11 cellular contexts compared by ENCODE assay signal in the genomic region with DNA sequence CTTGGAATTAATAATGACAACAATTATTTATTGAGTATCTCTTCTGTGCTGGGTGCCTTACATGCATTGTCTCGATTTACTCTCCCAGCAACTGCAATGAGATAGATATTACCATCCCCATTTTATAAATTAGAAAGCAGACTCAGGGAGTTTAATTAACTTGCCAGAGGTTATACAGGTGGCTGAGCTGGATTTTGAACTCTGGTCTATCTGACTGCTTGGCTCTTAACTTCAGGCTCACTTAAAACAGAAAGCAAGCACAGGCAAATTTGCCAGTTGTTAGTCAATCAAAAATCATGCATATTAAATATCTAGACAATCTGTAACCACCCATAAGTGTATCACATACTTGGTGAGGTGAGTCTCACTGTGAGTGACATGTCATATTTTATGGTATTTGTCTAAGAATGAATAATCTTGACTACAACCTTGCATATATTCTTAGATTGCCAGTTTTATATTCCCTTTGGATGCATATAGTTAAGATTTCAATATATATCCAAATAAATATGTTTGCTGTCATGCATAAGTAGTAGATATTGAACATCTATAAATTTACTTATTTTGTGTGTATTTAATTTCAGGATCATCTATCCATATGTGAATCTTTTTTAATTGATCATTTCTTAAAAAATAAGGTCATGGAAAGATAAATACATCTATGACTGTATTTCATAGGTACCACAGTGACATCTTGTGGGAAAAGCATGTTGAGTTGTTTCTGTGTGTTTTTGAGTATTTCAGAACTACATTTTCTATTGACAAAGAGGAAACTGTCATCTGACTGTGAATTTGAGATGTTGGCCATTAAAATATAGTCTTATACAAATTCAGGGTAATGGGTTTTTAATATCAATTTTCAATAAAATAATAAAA.
DNase-seq lines count a peak whose midpoint lies in the region; ATAC-seq and TF ChIP-seq lines count a peak whose summit lies in the region.
"Had no signal": no experiment of that assay in that cellular context is flagged by ENCODE, and none has a peak within 500 bp of the region (broad histone marks: within the 10 kb centered on the region; RNA-seq: fewer than 3 reads in every experiment).

No MANE protein-coding gene starts in this region.

- H3K36me3 Mint-ChIP-seq in Caco-2 (ENCODE audit: insufficient read depth, unreplicated experiment): no peaks in the 10 kb centered on the region
- H3K36me3 Mint-ChIP-seq: memory B cell; stimulated activated memory B cell treated with anti-CD40 and anti-IgM and Interleukin-4, amounts not matched to agents 10 μg/mL and 1 μg/mL and 100 μg/mL, for 72 hours had no signal

- H3K27ac ChIP-seq in left lung: no peak overlapping the region

- POLR2A ChIA-PET in Caco-2 (lab: Charles Lee): no interaction called here

- H3K9me3 ChIP-seq in Caco-2: no peaks in the 10 kb centered on the region
- H3K9me3 ChIP-seq in left lung: no peaks in the 10 kb centered on the region

- H3K4me1 ChIP-seq in Caco-2 (no peaks in the 10 kb centered on the region), left lung (peaks cover 6% of the 10 kb centered on the region in 2 donors)

- H3K36me3 ChIP-seq in Caco-2 (ENCODE audit: control insufficient read depth, insufficient read depth, low read length) (no peaks in the 10 kb centered on the region), left lung (no peaks in the 10 kb centered on the region)

- H3K9me3 Mint-ChIP-seq in Caco-2 (ENCODE audit: unreplicated experiment): no peaks in the 10 kb centered on the region
- H3K9me3 Mint-ChIP-seq: memory B cell; stimulated activated memory B cell treated with anti-CD40 and anti-IgM and Interleukin-4, amounts not matched to agents 10 μg/mL and 1 μg/mL and 100 μg/mL, for 72 hours had no signal

- no TSS peak for BruUV-seq in Caco-2 (replicated peaks; lab: Mats Ljungman, UMichigan)

- intact Hi-C loops in Caco-2 (cut with micrococcal nuclease; ENCODE audit: unreplicated experiment) (loop anchor here (1.0 to 5.0 kb wide), 7 partner anchors 177 to 836 kb away; no protein-coding TSS in a partner anchor), left lung (cut with DNase I) (loop anchor here in 1 of 2 donors (10.0 kb wide), 1 partner anchor 360 kb away; no protein-coding TSS in a partner anchor)

- TF ChIP-seq CTCF in Caco-2 (IDR thresholded peaks at IDR 0.05; ENCODE audit: insufficient read depth in 1 of 2, low read depth in 1 of 2, low read length in 1 of 2, severe bottlenecking in 1 of 2, unreplicated experiment in 1 of 2): peak; percentile 36 to 59
- TF ChIP-seq CTCF in astrocyte of the cerebellum (IDR thresholded peaks at IDR 0.05; ENCODE audit: low read depth, low read length, missing control alignments): peak; percentile 14
- TF ChIP-seq CTCF in left lung (IDR thresholded peaks at IDR 0.05): no peak

- H3K4me1 Mint-ChIP-seq in Caco-2 (ENCODE audit: low read depth, unreplicated experiment): no peaks in the 10 kb centered on the region
- H3K4me1 Mint-ChIP-seq: stimulated activated memory B cell treated with anti-CD40 and anti-IgM and Interleukin-4, amounts not matched to agents 10 μg/mL and 1 μg/mL and 100 μg/mL, for 72 hours had no signal

- in situ Hi-C loops in astrocyte of the cerebellum (cut with HindIII; ENCODE audit: low sequenced_read_pairs): loop anchor here (25.0 kb wide), 1 partner anchor 262 kb away; no protein-coding TSS in a partner anchor

- H3K4me3 Mint-ChIP-seq in Caco-2 (ENCODE audit: unreplicated experiment): no peak overlapping the region
- H3K4me3 Mint-ChIP-seq: memory B cell; stimulated activated memory B cell treated with anti-CD40 and anti-IgM and Interleukin-4, amounts not matched to agents 10 μg/mL and 1 μg/mL and 100 μg/mL, for 72 hours had no signal

- DNase-seq in Caco-2 (peak in 1 of 2 experiments; percentile 36), M059J (ENCODE audit: low read depth) (peak; percentile 64), astrocyte of the cerebellum (ENCODE audit: low read depth) (no peak), left lung (no peak), HK-2 (ENCODE audit: unreplicated experiment) (no peak)
- DNase-seq in activated naive CD4-positive, alpha-beta T cell treated with Interleukin-2 at 50 U/mL for 16 hours: no peak
- no peak for DNase-seq in stimulated activated CD8-positive, alpha-beta memory T cell treated with anti-CD3 and anti-CD28 coated beads, Interleukin-4, amount 100 ng/mL, for 48 hours
- DNase-seq: activated T-cell treated with anti-CD3 and anti-CD28 coated beads, Interleukin-2, amount 50 U/mL, for 1 hour had no signal

- H3K4me3 ChIP-seq in Caco-2 (ENCODE audit: low read depth, low read length) (no peak overlapping the region), astrocyte of the cerebellum (ENCODE audit: low read depth, low read length) (no peak overlapping the region), left lung (no peak overlapping the region)

- no peak overlapping the region for H3K27ac Mint-ChIP-seq in Caco-2 (ENCODE audit: unreplicated experiment)
- H3K27ac Mint-ChIP-seq: memory B cell; stimulated activated memory B cell treated with anti-CD40 and anti-IgM and Interleukin-4, amounts not matched to agents 10 μg/mL and 1 μg/mL and 100 μg/mL, for 72 hours had no signal

- CTCF ChIA-PET in Caco-2 (lab: Charles Lee): no interaction called here

- H3K27me3 Mint-ChIP-seq in Caco-2 (ENCODE audit: insufficient read depth, unreplicated experiment): peaks cover 2% of the 10 kb centered on the region
- H3K27me3 Mint-ChIP-seq: memory B cell; stimulated activated memory B cell treated with anti-CD40 and anti-IgM and Interleukin-4, amounts not matched to agents 10 μg/mL and 1 μg/mL and 100 μg/mL, for 72 hours had no signal

- ATAC-seq in left lung: peak; percentile 56
- ATAC-seq in HG03045 (IDR thresholded peaks at IDR 0.05; ENCODE audit: unreplicated experiment): no peak
- ATAC-seq: stimulated activated memory B cell treated with anti-CD40 and anti-IgM and Interleukin-4, amounts not matched to agents 10 μg/mL and 1 μg/mL and 100 μg/mL, for 72 hours had no signal

- H3K27me3 ChIP-seq in Caco-2 (replicated peaks; ENCODE audit: control insufficient read depth, insufficient read depth, low read length): no peaks in the 10 kb centered on the region
- no peaks in the 10 kb centered on the region for H3K27me3 ChIP-seq in left lung

Comparison
In these comparisons a context has a peak if more than half of its experiments do, and no peak if none do; other contexts are left out.
1. CTCF ChIP-seq: peak in Caco-2 (2 of 2) and astrocyte of the cerebellum (single experiment); none in left lung (0 of 2).